2 cellular contexts compared by ENCODE assay signal in the genomic region with DNA sequence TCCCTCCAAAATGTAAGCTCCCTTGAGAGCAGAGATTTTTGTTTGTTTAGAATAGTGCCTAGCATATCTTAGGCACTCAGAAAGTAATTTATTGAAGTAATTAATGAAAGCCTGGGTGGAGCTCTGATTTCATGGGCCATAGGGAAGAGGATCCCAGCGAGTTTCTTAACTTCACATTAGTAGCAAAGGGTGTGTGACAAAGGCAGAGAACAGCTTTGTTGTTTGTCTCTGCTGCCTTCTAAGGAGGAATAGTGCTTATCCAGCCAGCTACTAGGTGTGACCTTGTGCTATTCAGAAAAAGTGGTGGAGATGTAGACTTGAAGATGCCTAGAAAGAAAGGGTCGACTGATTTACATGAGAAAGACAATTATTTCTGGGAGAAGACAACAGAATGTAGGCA.
TF ChIP-seq lines count a peak whose summit lies in the region.

No MANE protein-coding gene starts in this region.

TF ChIP-seq in HEK293, 187 proteins besides CTCF, POLR2A, EP300 and RAD21 (continued from another document):
- TF ChIP-seq ZNF341 (tag by site-specific recombination; IDR thresholded peaks at IDR 0.05; ENCODE audit: low read depth) = peak; percentile 63

TF ChIP-seq in H1, 55 proteins besides CTCF, POLR2A, EP300 and RAD21 (continued from another document):
- TF ChIP-seq TBP (IDR thresholded peaks at IDR 0.05; ENCODE audit: low read depth, low read length) (no peak), SIRT6 (IDR thresholded peaks at IDR 0.05; ENCODE audit: low read length) (no peak), CEBPB (IDR thresholded peaks at IDR 0.05; ENCODE audit: low read depth, low read length) (no peak), JUND (IDR thresholded peaks at IDR 0.05; ENCODE audit: low read length) (no peak), SIN3A (conservative IDR thresholded peaks at IDR 0.05 in 1 of 2, IDR thresholded peaks at IDR 0.05 in 1 of 2; ENCODE audit: low read depth in 1 of 2, low read length in 2 of 2) (no peak), SIX5 (IDR thresholded peaks at IDR 0.05; ENCODE audit: low read depth, low read length) (no peak), NRF1 (IDR thresholded peaks at IDR 0.05; ENCODE audit: low read depth, low read length) (no peak), ASH2L (IDR thresholded peaks at IDR 0.05; ENCODE audit: low read length) (no peak)
